8 cellular contexts compared by ENCODE assay signal in genomic region chr9:36485647-36486453, GRCh38.
DNase-seq lines count a peak whose midpoint lies in the region; ATAC-seq and TF ChIP-seq lines count a peak whose summit lies in the region.

No MANE protein-coding gene starts in this region.

- CTCF ChIA-PET in activated B cell treated with CpG ODN at 0.5 μM for 24 hours (lab: Charles Lee): interaction anchor here (1.1 to 1.5 kb wide), 2 partner anchors 15 to 79 kb away, joined by 5 to 7 read pairs; no protein-coding TSS in a partner anchor

- POLR2A ChIA-PET in activated B cell treated with CpG ODN at 0.5 μM for 24 hours (lab: Charles Lee): interaction anchor here (0.5 to 4.1 kb wide), 8 partner anchors 8 to 918 kb away, joined by 3 to 42 read pairs (median 4); partner anchors contain the start of gene CLTA

- peak overlapping the region; percentile 91 for H3K4me3 Mint-ChIP-seq in activated B cell treated with CpG ODN at 0.5 μM for 24 hours

- ATAC-seq in activated B cell treated with CpG ODN at 0.5 μM for 24 hours (ENCODE audit: low read depth): no peak

- H3K36me3 ChIP-seq in skeletal muscle satellite cell (ENCODE audit: insufficient read depth, low read length): no peaks in the 10 kb centered on the region

- TF ChIP-seq CTCF in activated B cell treated with CpG ODN at 0.5 μM for 24 hours (IDR thresholded peaks at IDR 0.05): no peak

- peak overlapping the region; percentile 99 for H3K4me3 ChIP-seq in skeletal muscle satellite cell (ENCODE audit: low read length)

- H3K27me3 Mint-ChIP-seq in activated B cell treated with CpG ODN at 0.5 μM for 24 hours: no peaks in the 10 kb centered on the region

- peak overlapping the region; percentile 99 for H3K4me2 ChIP-seq in skeletal muscle satellite cell (ENCODE audit: low read length)

- intact Hi-C loops in activated B cell treated with CpG ODN at 0.5 μM for 24 hours (cut with micrococcal nuclease): loop anchor here (2.0 to 10.0 kb wide), 8 partner anchors 34 to 1419 kb away; partner anchors contain the start of genes CLTA, GNE, MELK and SLC25A51

- DNase-seq in stimulated activated CD4-positive, alpha-beta T cell treated with anti-CD3 and anti-CD28 coated beads, Interleukin-15, amount 100 ng/mL, for 24 hours: peak; percentile 6
- no peak for DNase-seq in stimulated activated CD4-positive, alpha-beta T cell treated with anti-CD3 and anti-CD28 coated beads, Interleukin-4, amount 100 ng/mL, for 1 hour
- no peak for DNase-seq in activated B cell treated with CpG ODN at 0.5 μM for 24 hours
- DNase-seq in hepatic stellate cell (ENCODE audit: low spot score): peak; percentile 42
- no peak for DNase-seq in MV-4-11 (lab: John Stamatoyannopoulos, UW)
- DNase-seq in KG1 (lab: John Stamatoyannopoulos, UW): no peak
- no peak for DNase-seq in NCI-H748 (lab: John Stamatoyannopoulos, UW; ENCODE audit: unreplicated experiment)

- no peaks in the 10 kb centered on the region for H3K9me3 ChIP-seq in skeletal muscle satellite cell (replicated peaks; ENCODE audit: low read length)

- peak overlapping the region; percentile 83 for H3K27ac Mint-ChIP-seq in activated B cell treated with CpG ODN at 0.5 μM for 24 hours

- H3K9me3 Mint-ChIP-seq in activated B cell treated with CpG ODN at 0.5 μM for 24 hours: no peaks in the 10 kb centered on the region

- H3K9ac ChIP-seq in skeletal muscle satellite cell (ENCODE audit: low read depth, low read length): peak overlapping the region; percentile 93

- peaks cover 20% of the 10 kb centered on the region for H3K4me1 ChIP-seq in skeletal muscle satellite cell (ENCODE audit: control insufficient read depth, insufficient read depth, low read length)

- no peaks in the 10 kb centered on the region for H3K27me3 ChIP-seq in skeletal muscle satellite cell (ENCODE audit: control insufficient read depth, insufficient read depth, low read length)

- H3K4me1 Mint-ChIP-seq in activated B cell treated with CpG ODN at 0.5 μM for 24 hours: peaks cover 51% of the 10 kb centered on the region

- peaks cover 2% of the 10 kb centered on the region for H3K36me3 Mint-ChIP-seq in activated B cell treated with CpG ODN at 0.5 μM for 24 hours (ENCODE audit: low read depth)

Comparison
In these comparisons a context has a peak if more than half of its experiments do, and no peak if none do; other contexts are left out.
1. DNase-seq: peak in stimulated activated CD4-positive, alpha-beta T cell treated with anti-CD3 and anti-CD28 coated beads, Interleukin-15, amount 100 ng/mL, for 24 hours (single experiment) and hepatic stellate cell (single experiment); none in stimulated activated CD4-positive, alpha-beta T cell treated with anti-CD3 and anti-CD28 coated beads, Interleukin-4, amount 100 ng/mL, for 1 hour (single experiment), activated B cell treated with CpG ODN at 0.5 μM for 24 hours (single experiment), MV-4-11 (single experiment), KG1 (single experiment) and NCI-H748 (single experiment).